1 cellular context compared by ENCODE assay signal in genomic region chr1:17274186-17275170, GRCh38.
TF ChIP-seq lines count a peak whose summit lies in the region.

No MANE protein-coding gene starts in this region.

TF ChIP-seq in H1, 55 proteins besides CTCF, POLR2A, EP300 and RAD21 (continued from another document):
- TF ChIP-seq FOSL1 (IDR thresholded peaks at IDR 0.05; ENCODE audit: insufficient read depth, low read depth, low read length) (no peak), BRCA1 (IDR thresholded peaks at IDR 0.05; ENCODE audit: low read depth, low read length) (no peak), E2F6 (IDR thresholded peaks at IDR 0.05) (no peak), YY1 (IDR thresholded peaks at IDR 0.05; ENCODE audit: low read depth, low read length) (peak; percentile 76; the same call in 1 of the 2 replicates), CBX8 (IDR thresholded peaks at IDR 0.05; ENCODE audit: borderline replicate concordance, low read depth, low read length) (no peak), SRF (IDR thresholded peaks at IDR 0.05; ENCODE audit: low read depth, low read length) (no peak), SAP30 (IDR thresholded peaks at IDR 0.05; ENCODE audit: insufficient read depth, insufficient replicate concordance, low read length) (no peak), CREB1 (IDR thresholded peaks at IDR 0.05) (peak; percentile 66; the same call in 1 of the 2 replicates), CTBP2 (IDR thresholded peaks at IDR 0.05; ENCODE audit: borderline replicate concordance, insufficient read depth, insufficient read length, low read length) (no peak)
